Comparison of ENCODE assay signal across 8 cellular contexts in the genomic region with DNA sequence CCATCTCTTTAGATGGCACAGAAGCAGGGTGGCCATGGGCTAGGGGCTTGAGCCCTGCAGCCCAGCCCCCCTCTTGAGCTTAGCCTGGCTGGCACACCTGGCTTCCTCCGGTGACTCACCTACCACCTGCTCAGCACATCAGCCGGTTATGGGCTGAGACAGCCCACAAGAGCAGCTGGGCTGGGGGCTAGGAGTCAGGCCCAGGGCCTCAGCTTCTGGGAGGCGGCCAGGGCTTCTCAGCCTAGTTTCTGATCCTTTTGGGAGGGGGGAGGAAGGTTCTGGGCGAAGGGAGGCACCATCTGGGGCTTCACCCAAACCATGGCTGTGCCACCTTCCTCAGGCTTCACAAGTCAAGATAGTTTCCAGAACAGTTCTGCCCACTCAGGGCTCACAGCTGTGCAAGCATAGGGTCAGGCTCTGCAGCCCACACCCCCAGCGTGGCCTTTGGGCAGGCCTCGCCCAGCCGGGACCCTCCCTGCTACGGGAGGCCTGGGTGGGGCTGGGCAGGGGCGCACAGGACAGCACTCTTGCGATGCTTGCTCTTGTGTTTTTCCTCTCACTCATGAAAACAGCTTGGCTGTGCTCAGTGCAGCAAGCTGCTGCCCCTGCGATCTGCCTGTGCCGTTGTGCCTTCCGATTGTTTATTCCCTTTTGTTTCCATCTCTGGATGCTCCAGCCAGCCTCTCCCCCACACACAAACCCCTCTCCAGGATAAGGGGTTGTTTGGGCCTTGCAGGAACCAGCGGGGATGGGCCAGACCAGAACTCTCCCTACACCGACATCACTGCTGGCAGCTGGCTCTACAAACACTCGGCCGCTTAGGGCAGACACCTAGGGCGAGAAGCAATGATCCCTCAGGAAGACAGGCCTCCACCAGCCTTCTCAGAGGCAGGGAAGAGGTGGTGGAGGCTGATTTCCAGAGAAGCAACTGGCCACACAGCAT. TPM values are rescaled to one million over a fixed set of nuclear protein-coding genes. Genes with fewer than 3 reads are reported as not detected.
A peak's percentile ranks its signal among the peaks of the same experiment; 100 is the strongest.
DNase-seq lines count a peak whose midpoint lies in the region; ATAC-seq and TF ChIP-seq lines count a peak whose summit lies in the region.

No MANE protein-coding gene starts in this region.

- POLR2A ChIA-PET in CD8-positive, alpha-beta memory T cell (lab: Charles Lee), result interaction anchor here (1.1 kb wide), 1 partner anchor 54 kb away, joined by 3 read pairs; no protein-coding TSS in a partner anchor
- POLR2A ChIA-PET in activated CD8-positive, alpha-beta T cell treated with anti-CD3 and anti-CD28 coated beads for 36 hours (lab: Charles Lee), result interaction anchor here (0.7 to 0.9 kb wide), 3 partner anchors 29 to 38 kb away, joined by 3 to 4 read pairs (median 3); no protein-coding TSS in a partner anchor

- peak; percentile 64 for ATAC-seq in activated CD8-positive, alpha-beta T cell treated with anti-CD3 and anti-CD28 coated beads for 36 hours
- ATAC-seq in HG03108 (IDR thresholded peaks at IDR 0.05; ENCODE audit: unreplicated experiment), result no peak

- no peaks in the 10 kb centered on the region for H3K27me3 Mint-ChIP-seq in CD8-positive, alpha-beta memory T cell
- no peaks in the 10 kb centered on the region for H3K27me3 Mint-ChIP-seq in activated CD8-positive, alpha-beta T cell treated with anti-CD3 and anti-CD28 coated beads for 36 hours
- H3K27me3 Mint-ChIP-seq in mesothelial cell of epicardium (ENCODE audit: low read depth), result no peaks in the 10 kb centered on the region

- no peaks in the 10 kb centered on the region for H3K9me3 Mint-ChIP-seq in CD8-positive, alpha-beta memory T cell
- H3K9me3 Mint-ChIP-seq in activated CD8-positive, alpha-beta T cell treated with anti-CD3 and anti-CD28 coated beads for 36 hours, result no peaks in the 10 kb centered on the region
- H3K9me3 Mint-ChIP-seq in mesothelial cell of epicardium, result no peaks in the 10 kb centered on the region

- no peak for TF ChIP-seq EP300 in stomach (IDR thresholded peaks at IDR 0.05)

- no peak overlapping the region for H3K4me3 ChIP-seq in CD8-positive, alpha-beta memory T cell (ENCODE audit: low read length)
- no peak overlapping the region for H3K4me3 ChIP-seq in stomach

- H3K4me1 ChIP-seq in CD8-positive, alpha-beta memory T cell (ENCODE audit: insufficient read depth, low read length), result peaks cover 42% of the 10 kb centered on the region
- peaks cover 15 to 33% (median 27%) of the 10 kb centered on the region in 4 donors for H3K4me1 ChIP-seq in stomach

- H3K27me3 ChIP-seq in CD8-positive, alpha-beta memory T cell (ENCODE audit: insufficient read depth, low read length, poor library complexity, severe bottlenecking), result no peaks in the 10 kb centered on the region
- H3K27me3 ChIP-seq in stomach, result no peaks in the 10 kb centered on the region

- TF ChIP-seq CTCF in activated CD8-positive, alpha-beta T cell treated with anti-CD3 and anti-CD28 coated beads for 36 hours (IDR thresholded peaks at IDR 0.05), result no peak
- TF ChIP-seq CTCF in mesothelial cell of epicardium (IDR thresholded peaks at IDR 0.05; ENCODE audit: unreplicated experiment), result no peak
- no peak for TF ChIP-seq CTCF in stomach (IDR thresholded peaks at IDR 0.05)

- peak overlapping the region in 3 of 7 donors; percentile 2 to 44 (median 30) for H3K4me3 Mint-ChIP-seq in CD8-positive, alpha-beta memory T cell
- no peak overlapping the region for H3K4me3 Mint-ChIP-seq in activated CD8-positive, alpha-beta T cell treated with anti-CD3 and anti-CD28 coated beads for 36 hours
- no peak overlapping the region for H3K4me3 Mint-ChIP-seq in mesothelial cell of epicardium

- H3K4me1 Mint-ChIP-seq in CD8-positive, alpha-beta memory T cell, result peaks cover 48 to 75% (median 52%) of the 10 kb centered on the region in 3 donors
- H3K4me1 Mint-ChIP-seq in activated CD8-positive, alpha-beta T cell treated with anti-CD3 and anti-CD28 coated beads for 36 hours (ENCODE audit: low read depth), result peaks cover 40% of the 10 kb centered on the region
- H3K4me1 Mint-ChIP-seq in mesothelial cell of epicardium, result peaks cover 44% of the 10 kb centered on the region

- WGBS in stomach, 5 donors, result 61 to 74% (median 65%) methylated on average over 16 to 18 of the region's 18 CpGs

- no peaks in the 10 kb centered on the region for H3K36me3 ChIP-seq in CD8-positive, alpha-beta memory T cell (ENCODE audit: insufficient read depth, low read length)
- H3K36me3 ChIP-seq in stomach, result no peaks in the 10 kb centered on the region

- no peak for TF ChIP-seq POLR2A in stomach (IDR thresholded peaks at IDR 0.05)

- peak overlapping the region in 6 of 8 donors; percentile 30 to 79 (median 68) for H3K27ac Mint-ChIP-seq in CD8-positive, alpha-beta memory T cell
- no peak overlapping the region for H3K27ac Mint-ChIP-seq in activated CD8-positive, alpha-beta T cell treated with anti-CD3 and anti-CD28 coated beads for 36 hours
- H3K27ac Mint-ChIP-seq in mesothelial cell of epicardium, result peak overlapping the region; percentile 6

- H3K9me3 ChIP-seq in CD8-positive, alpha-beta memory T cell (ENCODE audit: low read length), result no peaks in the 10 kb centered on the region
- H3K9me3 ChIP-seq in stomach, result no peaks in the 10 kb centered on the region

- intact Hi-C loops in activated CD8-positive, alpha-beta T cell treated with anti-CD3 and anti-CD28 coated beads for 36 hours (cut with micrococcal nuclease), result no loop called here
- intact Hi-C loops in stomach (cut with DNase I; ENCODE audit: low total_unique reads), result no loop called here

- H3K27ac ChIP-seq in CD8-positive, alpha-beta memory T cell (ENCODE audit: low read depth, low read length), result peak overlapping the region; percentile 74
- H3K27ac ChIP-seq in stomach, result peak overlapping the region in 2 of 5 donors; percentile 5 to 17

- no peak for DNase-seq in CD8-positive, alpha-beta memory T cell
- DNase-seq in NCI-H1105 (lab: John Stamatoyannopoulos, UW) (peak; percentile 61), mesothelial cell of epicardium (ENCODE audit: low spot score in 2 of 2, unreplicated experiment in 2 of 2) (no peak), midbrain (lab: John Stamatoyannopoulos, UW) (no peak), stomach (no peak)
- peak; percentile 32 for DNase-seq in activated CD8-positive, alpha-beta T cell treated with anti-CD3 and anti-CD28 coated beads for 36 hours
- DNase-seq in effector CD4-positive, alpha-beta T cell, result no peak

- no peaks in the 10 kb centered on the region for H3K36me3 Mint-ChIP-seq in CD8-positive, alpha-beta memory T cell
- H3K36me3 Mint-ChIP-seq in activated CD8-positive, alpha-beta T cell treated with anti-CD3 and anti-CD28 coated beads for 36 hours (ENCODE audit: low read depth), result no peaks in the 10 kb centered on the region
- no peaks in the 10 kb centered on the region for H3K36me3 Mint-ChIP-seq in mesothelial cell of epicardium

- CTCF ChIA-PET in CD8-positive, alpha-beta memory T cell (lab: Charles Lee), result interaction anchor here (1.0 to 1.4 kb wide), 2 partner anchors 38 to 55 kb away, joined by 4 read pairs; a partner anchor contains a TSS
- CTCF ChIA-PET in activated CD8-positive, alpha-beta T cell treated with anti-CD3 and anti-CD28 coated beads for 36 hours (lab: Charles Lee), result no interaction called here

RNA-seq across cellular contexts. Expression of a gene that starts 26.1 kb away (rescaled TPM):
- total RNA-seq in CD8-positive, alpha-beta memory T cell, result 10 to 100 TPM; 16.6 to 18.7 TPM
- 7.1 TPM for polyA plus RNA-seq in CD8-positive, alpha-beta memory T cell
- total RNA-seq in activated CD8-positive, alpha-beta T cell treated with anti-CD3 and anti-CD28 coated beads for 36 hours, result 10 to 100 TPM; 10.4 to 12.4 TPM
- total RNA-seq in mesothelial cell of epicardium (98.6 to 103 TPM (median 102 TPM) in 3 replicates), stomach (10 to 100 TPM; 10.7 to 78.8 (median 24.4) TPM)
- polyA plus RNA-seq in stomach, result 10 to 100 TPM in 1 of 3 donors, 1 to 10 TPM in 2; 5.7 to 15.8 (median 8.0) TPM

RNA-seq across cellular contexts. Expression of a gene that starts 38.2 kb away (rescaled TPM):
- 10 to 100 TPM; 30.9 to 32.2 TPM for total RNA-seq in CD8-positive, alpha-beta memory T cell
- 29.6 TPM for polyA plus RNA-seq in CD8-positive, alpha-beta memory T cell
- total RNA-seq in activated CD8-positive, alpha-beta T cell treated with anti-CD3 and anti-CD28 coated beads for 36 hours, result 10 to 100 TPM; 22.6 TPM
- total RNA-seq in mesothelial cell of epicardium (15.9 to 17.6 TPM (median 17.4 TPM) in 3 replicates), stomach (10 to 100 TPM in 3 of 5 donors, 1 to 10 TPM in 2; 2.8 to 32.1 (median 11.3) TPM)
- 10 to 100 TPM; 11.5 to 18.0 (median 14.1) TPM for polyA plus RNA-seq in stomach

RNA-seq across cellular contexts. Expression of a gene that starts 52.2 kb away (rescaled TPM):
- total RNA-seq in CD8-positive, alpha-beta memory T cell, result 1 to 10 TPM; 3.8 to 3.9 TPM
- 0.47 TPM for polyA plus RNA-seq in CD8-positive, alpha-beta memory T cell
- 1 to 10 TPM; 5.3 to 5.7 TPM for total RNA-seq in activated CD8-positive, alpha-beta T cell treated with anti-CD3 and anti-CD28 coated beads for 36 hours
- total RNA-seq in mesothelial cell of epicardium, result 10.1 to 12.5 TPM (median 12.5 TPM) in 3 replicates
- total RNA-seq in stomach, result 1 to 10 TPM in 4 of 5 donors, not detected in 1; 1.3 to 3.6 (median 2.0) TPM
- polyA plus RNA-seq in stomach, result 1 to 10 TPM in 2 of 3 donors, under 1 TPM in 1; 1.00 to 2.9 (median 2.4) TPM

Comparison
In these comparisons a context has a peak if more than half of its experiments do, and no peak if none do; other contexts are left out.
1. DNase-seq: peak in NCI-H1105 (single experiment) and activated CD8-positive, alpha-beta T cell treated with anti-CD3 and anti-CD28 coated beads for 36 hours (single experiment); none in CD8-positive, alpha-beta memory T cell (0 of 5), mesothelial cell of epicardium (0 of 2), effector CD4-positive, alpha-beta T cell (single experiment), midbrain (single experiment) and stomach (single experiment).